Comparison of ENCODE assay signal across 8 cellular contexts in genomic region chr4:173522160-173522873, GRCh38. TPM values are rescaled to one million over a fixed set of nuclear protein-coding genes. Genes with fewer than 3 reads are reported as not detected.
DNase-seq lines count a peak whose midpoint lies in the region; ATAC-seq, FAIRE-seq and TF ChIP-seq lines count a peak whose summit lies in the region.

No MANE protein-coding gene starts in this region.

- H3K27me3 ChIP-seq in A673 (replicated peaks; ENCODE audit: insufficient read depth, low read depth, low read length, poor library complexity) (no peaks in the 10 kb centered on the region), adrenal gland (peaks cover 78% of the 10 kb centered on the region)

- no TSS peak for BruUV-seq in A673 (replicated peaks; lab: Mats Ljungman, UMichigan)

- H3K4me1 Mint-ChIP-seq in HFFc6 (ENCODE audit: low read depth) = peaks cover 20% of the 10 kb centered on the region
- H3K4me1 Mint-ChIP-seq in natural killer cell treated with Interleukin-12 subunit alpha and Interleukin-12 subunit beta and Interleukin-15 and Interleukin-18, amount 100 ng/mL, for 72 hours (ENCODE audit: low read depth in 2 of 2) = peaks cover 0 to 14% of the 10 kb centered on the region in 2 donors

- no peak for FAIRE-seq in GM12891 (lab: Jason Lieb, UNC)

- peak overlapping the region; percentile 96 for H3K27ac Mint-ChIP-seq in HFFc6
- H3K27ac Mint-ChIP-seq in natural killer cell treated with Interleukin-12 subunit alpha and Interleukin-12 subunit beta and Interleukin-15 and Interleukin-18, amount 100 ng/mL, for 72 hours = no peak overlapping the region

- H3K9me3 Mint-ChIP-seq in HFFc6 = peaks cover 12% of the 10 kb centered on the region
- no peaks in the 10 kb centered on the region for H3K9me3 Mint-ChIP-seq in natural killer cell treated with Interleukin-12 subunit alpha and Interleukin-12 subunit beta and Interleukin-15 and Interleukin-18, amount 100 ng/mL, for 72 hours

- WGBS in adrenal gland, 4 donors = 1 to 7% (median 2%) methylated on average over 40 to 60 of the region's 60 CpGs

- H3K4me1 ChIP-seq in A673 (ENCODE audit: insufficient read depth, low read length, poor library complexity, severe bottlenecking) = peaks cover 20% of the 10 kb centered on the region
- peaks cover 7 to 12% of the 10 kb centered on the region in 2 donors for H3K4me1 ChIP-seq in adrenal gland (replicated peaks in 1 of 2)

- peak overlapping the region; percentile 82 for H3K27ac ChIP-seq in A673 (ENCODE audit: low read depth, low read length, poor library complexity, severe bottlenecking)
- peak overlapping the region in 2 of 5 donors; percentile 41 to 65 for H3K27ac ChIP-seq in adrenal gland

- H3K4me3 Mint-ChIP-seq in HFFc6 = peak overlapping the region; percentile 90
- no peak overlapping the region for H3K4me3 Mint-ChIP-seq in natural killer cell treated with Interleukin-12 subunit alpha and Interleukin-12 subunit beta and Interleukin-15 and Interleukin-18, amount 100 ng/mL, for 72 hours

- POLR2A ChIA-PET in A673 (lab: Charles Lee; ENCODE audit: low non-redundant PET) = interaction anchor here (0.6 kb wide), 1 partner anchor 10 kb away, joined by 11 read pairs; no protein-coding TSS in a partner anchor

- peak; percentile 88 for DNase-seq in A673 (ENCODE audit: low spot score)
- peak; percentile 86 for DNase-seq in HFFc6
- peak in 6 of 7 donors; percentile 56 to 90 (median 60) for DNase-seq in adrenal gland
- DNase-seq in hepatic stellate cell (ENCODE audit: low spot score) = peak; percentile 93
- peak; percentile 81 for DNase-seq in skeletal muscle cell (ENCODE audit: low read depth)
- DNase-seq in natural killer cell treated with Interleukin-12 subunit alpha and Interleukin-12 subunit beta and Interleukin-15 and Interleukin-18, amount 100 ng/mL, for 72 hours (ENCODE audit: low spot score) = no peak
- DNase-seq in putamen (ENCODE audit: low spot score) = no peak
- DNase-seq in GM12891 (ENCODE audit: insufficient read length, low spot score) = no peak

- H3K4me3 ChIP-seq in A673 (ENCODE audit: low read depth, low read length, poor library complexity, severe bottlenecking) (peak overlapping the region; percentile 47), adrenal gland (peak overlapping the region in 1 of 4 donors; percentile 37), skeletal muscle cell (ENCODE audit: low read depth, low read length) (peak overlapping the region; percentile 57)

- intact Hi-C loops in A673 (cut with micrococcal nuclease; ENCODE audit: unreplicated experiment) = loop anchor here (5.0 kb wide), 1 partner anchor 635 kb away; no protein-coding TSS in a partner anchor
- intact Hi-C loops in adrenal gland (cut with DNase I) = no loop called here

- H3K36me3 Mint-ChIP-seq in HFFc6 (ENCODE audit: low read depth) = peaks cover 27% of the 10 kb centered on the region; the same call in 1 of the 2 replicates
- H3K36me3 Mint-ChIP-seq in natural killer cell treated with Interleukin-12 subunit alpha and Interleukin-12 subunit beta and Interleukin-15 and Interleukin-18, amount 100 ng/mL, for 72 hours = peaks cover 11% of the 10 kb centered on the region

- TF ChIP-seq CTCF in A673 (conservative IDR thresholded peaks at IDR 0.05; ENCODE audit: low read depth, low read length) (no peak), HFFc6 (IDR thresholded peaks at IDR 0.05) (peak; percentile 39; the same call in 1 of the 2 replicates), adrenal gland (IDR thresholded peaks at IDR 0.05) (no peak)

- CTCF ChIA-PET in A673 (lab: Charles Lee) = no interaction called here

- TF ChIP-seq POLR2A in adrenal gland (IDR thresholded peaks at IDR 0.05) (peak in 1 of 2 donors; percentile 13), GM12891 (IDR thresholded peaks at IDR 0.05; ENCODE audit: low read depth, low read length) (no peak)

- H3K27me3 Mint-ChIP-seq in HFFc6 (ENCODE audit: insufficient read depth) = peaks cover 17% of the 10 kb centered on the region
- H3K27me3 Mint-ChIP-seq in natural killer cell treated with Interleukin-12 subunit alpha and Interleukin-12 subunit beta and Interleukin-15 and Interleukin-18, amount 100 ng/mL, for 72 hours = peaks cover 61 to 81% of the 10 kb centered on the region in 2 donors

- no peaks in the 10 kb centered on the region for H3K9me3 ChIP-seq in A673 (ENCODE audit: low read depth, low read length, poor library complexity, severe bottlenecking)
- no peaks in the 10 kb centered on the region for H3K9me3 ChIP-seq in adrenal gland (replicated peaks in 1 of 3)

- ATAC-seq in natural killer cell treated with Interleukin-12 subunit alpha and Interleukin-12 subunit beta and Interleukin-15 and Interleukin-18, amount 100 ng/mL, for 72 hours = no peak

- H3K36me3 ChIP-seq in A673 (ENCODE audit: insufficient read depth, low read length, poor library complexity, severe bottlenecking) (peaks cover 27% of the 10 kb centered on the region), adrenal gland (replicated peaks in 1 of 2) (no peaks in the 10 kb centered on the region)

TF ChIP-seq in GM12891, 5 proteins besides CTCF, POLR2A, EP300 and RAD21:
- TF ChIP-seq PAX5 (IDR thresholded peaks at IDR 0.05; ENCODE audit: insufficient read depth, low read length, severe bottlenecking) = no peak
- no peak for TF ChIP-seq SPI1 (IDR thresholded peaks at IDR 0.05; ENCODE audit: low read depth, low read length)
- TF ChIP-seq POLR2AphosphoS5 (IDR thresholded peaks at IDR 0.05; ENCODE audit: low read depth, low read length) = no peak
- no peak for TF ChIP-seq POU2F2 (IDR thresholded peaks at IDR 0.05; ENCODE audit: low read depth, low read length)

RNA-seq across cellular contexts. Expression of gene HAND2, which starts 7.7 kb away (rescaled TPM):
- total RNA-seq in A673 (2021) (22.7 and 24.0 TPM in 2 replicates), adrenal gland (10 to 100 TPM in 3 of 8 donors, 1 to 10 TPM in 2, under 1 TPM in 3; 0.11 to 44.9 (median 2.7) TPM)
- 1 to 10 TPM in 2 of 6 experiments, under 1 TPM in 4; 0.35 to 3.7 (median 0.51) TPM for total RNA-seq in HFFc6 (2021; fragmentation: NEBNext Ultra II Directional; extraction: Animal tissue kit (Norgen Biotek cat#: 25700))
- polyA plus RNA-seq in adrenal gland = 10 to 100 TPM; 12.6 to 56.1 (median 43.6) TPM
- total RNA-seq in natural killer cell treated with Interleukin-12 subunit alpha and Interleukin-12 subunit beta and Interleukin-15 and Interleukin-18, amount 100 ng/mL, for 72 hours = not detected
- not detected for polyA plus RNA-seq in GM12891 (2012; ENCODE audit: low read depth, missing spikeins)

Comparison
In these comparisons a context has a peak if more than half of its experiments do, and no peak if none do; other contexts are left out.
1. DNase-seq: peak in A673 (single experiment), HFFc6 (single experiment), adrenal gland (6 of 7), hepatic stellate cell (single experiment) and skeletal muscle cell (single experiment); none in natural killer cell treated with Interleukin-12 subunit alpha and Interleukin-12 subunit beta and Interleukin-15 and Interleukin-18, amount 100 ng/mL, for 72 hours (single experiment), putamen (single experiment) and GM12891 (single experiment).